In genomic region chr19:35995655-35995993, GRCh38 we compare ENCODE assay signal across 7 cellular contexts. TPM values are rescaled to one million over a fixed set of nuclear protein-coding genes. Genes with fewer than 3 reads are reported as not detected.
A peak's percentile ranks its signal among the peaks of the same experiment; 100 is the strongest.
DNase-seq lines count a peak whose midpoint lies in the region; ATAC-seq and TF ChIP-seq lines count a peak whose summit lies in the region.

No MANE protein-coding gene starts in this region.

- peak overlapping the region; percentile 58 for H2AFZ ChIP-seq in neural progenitor cell (replicated peaks)

- H3K4me1 ChIP-seq in neural progenitor cell = no peaks in the 10 kb centered on the region

- H3K4me3 ChIP-seq in fibroblast of mammary gland (ENCODE audit: control insufficient read depth, low read depth, low read length) (peak overlapping the region; percentile 69), neural progenitor cell (peak overlapping the region; percentile 59)

- no peaks in the 10 kb centered on the region for H3K9me3 Mint-ChIP-seq in activated CD4-positive, alpha-beta memory T cell treated with anti-CD3 and anti-CD28 coated beads, Interleukin-2, amount 10 ng/mL, durations not matched to agents 7 days and 5 days
- H3K9me3 Mint-ChIP-seq in neural progenitor cell = no peaks in the 10 kb centered on the region

- TF ChIP-seq CTCF in GM10248 (IDR thresholded peaks at IDR 0.05; ENCODE audit: control extremely low read depth, extremely low read depth, low read depth, missing control alignments) = no peak
- TF ChIP-seq CTCF in fibroblast of mammary gland (conservative IDR thresholded peaks at IDR 0.05; ENCODE audit: control insufficient read depth, insufficient read depth, low read depth, low read length) = no peak
- no peak for TF ChIP-seq CTCF in neural progenitor cell (IDR thresholded peaks at IDR 0.05)

- peak; percentile 15 for ATAC-seq in GM21528 (IDR thresholded peaks at IDR 0.05; ENCODE audit: low FRiP score, unreplicated experiment)

- peaks cover 14% of the 10 kb centered on the region for H3F3A ChIP-seq in neural progenitor cell (ENCODE audit: low read depth)

- DNase-seq in GM10248 (ENCODE audit: extremely low spot score) (peak; percentile 73), HuH-7.5 (ENCODE audit: low spot score) (peak; percentile 83), fibroblast of mammary gland (ENCODE audit: low read depth) (peak; percentile 28), neural progenitor cell (ENCODE audit: low spot score) (peak; percentile 80), germinal center (ENCODE audit: low spot score) (no peak)
- DNase-seq in activated CD4-positive, alpha-beta memory T cell treated with anti-CD3 and anti-CD28 coated beads, Interleukin-2, amount 10 ng/mL, durations not matched to agents 7 days and 5 days = peak; percentile 49

- H3K9ac ChIP-seq in neural progenitor cell = no peak overlapping the region

- peaks cover 17% of the 10 kb centered on the region for H3K36me3 Mint-ChIP-seq in activated CD4-positive, alpha-beta memory T cell treated with anti-CD3 and anti-CD28 coated beads, Interleukin-2, amount 10 ng/mL, durations not matched to agents 7 days and 5 days (ENCODE audit: low read depth)
- peaks cover 3% of the 10 kb centered on the region for H3K36me3 Mint-ChIP-seq in neural progenitor cell

- H3K27me3 ChIP-seq in neural progenitor cell = no peaks in the 10 kb centered on the region

- peaks cover 31% of the 10 kb centered on the region for H3K4me1 Mint-ChIP-seq in activated CD4-positive, alpha-beta memory T cell treated with anti-CD3 and anti-CD28 coated beads, Interleukin-2, amount 10 ng/mL, durations not matched to agents 7 days and 5 days
- peaks cover 30% of the 10 kb centered on the region for H3K4me1 Mint-ChIP-seq in neural progenitor cell

- peak overlapping the region; percentile 73 for H3K27ac Mint-ChIP-seq in activated CD4-positive, alpha-beta memory T cell treated with anti-CD3 and anti-CD28 coated beads, Interleukin-2, amount 10 ng/mL, durations not matched to agents 7 days and 5 days
- H3K27ac Mint-ChIP-seq in neural progenitor cell = no peak overlapping the region

- H3K9me3 ChIP-seq in neural progenitor cell (ENCODE audit: low read depth) = no peaks in the 10 kb centered on the region

- no peaks in the 10 kb centered on the region for H3K27me3 Mint-ChIP-seq in activated CD4-positive, alpha-beta memory T cell treated with anti-CD3 and anti-CD28 coated beads, Interleukin-2, amount 10 ng/mL, durations not matched to agents 7 days and 5 days
- peaks cover 2% of the 10 kb centered on the region for H3K27me3 Mint-ChIP-seq in neural progenitor cell (ENCODE audit: insufficient read depth, low read depth)

- H3K79me2 ChIP-seq in neural progenitor cell (ENCODE audit: low read depth) = peaks cover 13% of the 10 kb centered on the region

- H4K20me1 ChIP-seq in neural progenitor cell (ENCODE audit: low read depth) = peaks cover 12% of the 10 kb centered on the region

- POLR2A ChIA-PET in GM10248 (lab: Yijun Ruan, JAX) = interaction anchor here (0.6 to 0.9 kb wide), 3 partner anchors 19 to 255 kb away, joined by 3 to 4 read pairs (median 4); partner anchors contain the start of gene ALKBH6
- POLR2A ChIA-PET in activated CD4-positive, alpha-beta memory T cell treated with anti-CD3 and anti-CD28 coated beads, Interleukin-2, amount 10 ng/mL, durations not matched to agents 7 days and 5 days (lab: Charles Lee) = interaction anchor here (0.7 to 4.6 kb wide), 9 partner anchors 12 to 732 kb away, joined by 3 to 20 read pairs (median 4); partner anchors contain the start of genes ALKBH6, SYNE4, THAP8 and WDR62

- H3K4me3 Mint-ChIP-seq in activated CD4-positive, alpha-beta memory T cell treated with anti-CD3 and anti-CD28 coated beads, Interleukin-2, amount 10 ng/mL, durations not matched to agents 7 days and 5 days = peak overlapping the region; percentile 82
- peak overlapping the region; percentile 88 for H3K4me3 Mint-ChIP-seq in neural progenitor cell

- H3K4me2 ChIP-seq in neural progenitor cell = peak overlapping the region; percentile 83

- H3K27ac ChIP-seq in neural progenitor cell = no peak overlapping the region

- H3K36me3 ChIP-seq in neural progenitor cell = no peaks in the 10 kb centered on the region

- CTCF ChIA-PET in GM10248 (lab: Yijun Ruan, JAX) = interaction anchor here (0.6 to 1.2 kb wide), 2 partner anchors 17 to 71 kb away, joined by 3 read pairs; no protein-coding TSS in a partner anchor
- CTCF ChIA-PET in activated CD4-positive, alpha-beta memory T cell treated with anti-CD3 and anti-CD28 coated beads, Interleukin-2, amount 10 ng/mL, durations not matched to agents 7 days and 5 days (lab: Charles Lee) = interaction anchor here (0.6 kb wide), 1 partner anchor 79 kb away, joined by 3 read pairs; no protein-coding TSS in a partner anchor

RNA-seq across cellular contexts. Expression of gene SDHAF1, which starts 0.6 kb away (rescaled TPM):
- 10 to 100 TPM; 17.3 to 18.3 TPM for total RNA-seq in activated CD4-positive, alpha-beta memory T cell treated with anti-CD3 and anti-CD28 coated beads, Interleukin-2, amount 10 ng/mL, durations not matched to agents 7 days and 5 days
- total RNA-seq in neural progenitor cell (ENCODE audit: low replicate concordance) = 4.6 and 18.6 TPM in 2 replicates

RNA-seq across cellular contexts. Expression of gene SYNE4, which starts 13.0 kb away (rescaled TPM):
- total RNA-seq in activated CD4-positive, alpha-beta memory T cell treated with anti-CD3 and anti-CD28 coated beads, Interleukin-2, amount 10 ng/mL, durations not matched to agents 7 days and 5 days = 1 to 10 TPM; 1.6 to 2.5 TPM
- total RNA-seq in neural progenitor cell (ENCODE audit: low replicate concordance) = 2.3 and 10.9 TPM in 2 replicates

RNA-seq across cellular contexts. Expression of gene ALKBH6, which starts 18.4 kb away (rescaled TPM):
- 10 to 100 TPM; 44.7 to 45.4 TPM for total RNA-seq in activated CD4-positive, alpha-beta memory T cell treated with anti-CD3 and anti-CD28 coated beads, Interleukin-2, amount 10 ng/mL, durations not matched to agents 7 days and 5 days
- total RNA-seq in neural progenitor cell (ENCODE audit: low replicate concordance) = 16.3 and 22.5 TPM in 2 replicates

RNA-seq across cellular contexts. Expression of gene CLIP3, which starts 37.0 kb away (rescaled TPM):
- 1 to 10 TPM; 1.7 to 2.2 TPM for total RNA-seq in activated CD4-positive, alpha-beta memory T cell treated with anti-CD3 and anti-CD28 coated beads, Interleukin-2, amount 10 ng/mL, durations not matched to agents 7 days and 5 days
- total RNA-seq in neural progenitor cell (ENCODE audit: low replicate concordance) = 8.2 and 17.7 TPM in 2 replicates

RNA-seq across cellular contexts. Expression of gene THAP8, which starts 58.5 kb away (rescaled TPM):
- total RNA-seq in activated CD4-positive, alpha-beta memory T cell treated with anti-CD3 and anti-CD28 coated beads, Interleukin-2, amount 10 ng/mL, durations not matched to agents 7 days and 5 days = 1 to 10 TPM; 5.7 TPM
- 6.7 and 9.5 TPM in 2 replicates for total RNA-seq in neural progenitor cell (ENCODE audit: low replicate concordance)
